ENCODE assay signal across 25 cellular contexts in genomic region chr3:16739416-16740091, GRCh38.
DNase-seq lines count a peak whose midpoint lies in the region; ATAC-seq, FAIRE-seq and TF ChIP-seq lines count a peak whose summit lies in the region.
"Had no signal": no experiment of that assay in that cellular context is flagged by ENCODE, and none has a peak within 500 bp of the region (broad histone marks: within the 10 kb centered on the region; RNA-seq: fewer than 3 reads in every experiment).

No MANE protein-coding gene starts in this region.

- CTCF ChIA-PET in A549 (lab: Yijun Ruan, JAX) = interaction anchor here (0.6 kb wide), 1 partner anchor 14 kb away, joined by 3 read pairs; no protein-coding TSS in a partner anchor
- CTCF ChIA-PET in activated naive CD4-positive, alpha-beta T cell treated with anti-CD3 and anti-CD28 coated beads, Interleukin-2, amount 10 ng/mL, durations not matched to agents 7 days and 5 days (lab: Charles Lee) = no interaction called here

- no peaks in the 10 kb centered on the region for H3K4me1 ChIP-seq in A549
- H3K4me1 ChIP-seq: BLaER1 treated with 17β-estradiol and CSF1 and Interleukin-3, amounts not matched to agents 10 nM and 100 nM; Caco-2 had no signal

- H3K9me3 ChIP-seq in A549 = no peaks in the 10 kb centered on the region
- H3K9me3 ChIP-seq: Caco-2, thoracic aorta had no signal

- no peak overlapping the region for H3K4me3 Mint-ChIP-seq in activated naive CD4-positive, alpha-beta T cell treated with anti-CD3 and anti-CD28 coated beads, Interleukin-2, amount 10 ng/mL, durations not matched to agents 7 days and 5 days
- H3K4me3 Mint-ChIP-seq: activated CD4-positive, alpha-beta memory T cell treated with anti-CD3 and anti-CD28 coated beads, Interleukin-2, amount 10 ng/mL, durations not matched to agents 7 days and 5 days; stimulated activated naive B cell treated with anti-CD40 and anti-IgM and Interleukin-4, amounts not matched to agents 10 μg/mL and 1 μg/mL and 100 μg/mL, for 72 hours had no signal

- H3K27me3 Mint-ChIP-seq in activated naive CD4-positive, alpha-beta T cell treated with anti-CD3 and anti-CD28 coated beads, Interleukin-2, amount 10 ng/mL, durations not matched to agents 7 days and 5 days = no peaks in the 10 kb centered on the region
- H3K27me3 Mint-ChIP-seq: stimulated activated naive B cell treated with anti-CD40 and anti-IgM and Interleukin-4, amounts not matched to agents 10 μg/mL and 1 μg/mL and 100 μg/mL, for 72 hours had no signal

- no peak for FAIRE-seq in A549 (lab: Jason Lieb, UNC)
- FAIRE-seq: A204.1 had no signal

- TF ChIP-seq POLR2A in A549 (IDR thresholded peaks at IDR 0.05; ENCODE audit: low read length) = no peak

- WGBS in A549 (ENCODE audit: missing lambda C conversion rate) = 62% methylated on average over 4 of the region's 4 CpGs

- H3K36me3 Mint-ChIP-seq in activated naive CD4-positive, alpha-beta T cell treated with anti-CD3 and anti-CD28 coated beads, Interleukin-2, amount 10 ng/mL, durations not matched to agents 7 days and 5 days = no peaks in the 10 kb centered on the region

- H3K27ac ChIP-seq in A549 = no peak overlapping the region
- H3K27ac ChIP-seq: BLaER1 treated with 17β-estradiol and CSF1 and Interleukin-3, amounts not matched to agents 10 nM and 100 nM; psoas muscle; thoracic aorta had no signal

- DNase-seq in A549 (ENCODE audit: low read depth in 1 of 2, low spot score in 1 of 2) (no peak), HFF-Myc (ENCODE audit: extremely low read depth, low read depth) (peak; percentile 59), astrocyte of the hippocampus (ENCODE audit: low read depth, low spot score) (peak; percentile 50), fibroblast of the aortic adventitia (ENCODE audit: low read depth) (peak; percentile 78)
- no peak for DNase-seq in stimulated activated CD4-positive, alpha-beta T cell treated with anti-CD3 and anti-CD28 coated beads, Interleukin-4, amount 100 ng/mL, for 24 hours
- no peak for DNase-seq in activated naive CD4-positive, alpha-beta T cell treated with anti-CD3 and anti-CD28 coated beads, Interleukin-2, amount 10 ng/mL, durations not matched to agents 7 days and 5 days
- DNase-seq: activated CD4-positive, alpha-beta memory T cell treated with anti-CD3 and anti-CD28 coated beads, Interleukin-2, amount 10 ng/mL, durations not matched to agents 7 days and 5 days; activated gamma-delta T cell; amygdala; Caco-2; H7; kidney glomerular epithelial cell; NCI-H1694 treated with DMSO at 0.1 percent for 48 hours; NCI-H2227 treated with DMSO at 0.1 percent for 48 hours; NCI-H82; psoas muscle; stimulated activated naive B cell treated with anti-CD40 and anti-IgM and Interleukin-4, amounts not matched to agents 10 μg/mL and 1 μg/mL and 100 μg/mL, for 72 hours; T1000 had no signal

- POLR2A ChIA-PET in A549 (lab: Yijun Ruan, JAX) = no interaction called here

- no peak overlapping the region for H3K4me2 ChIP-seq in A549
- H3K4me2 ChIP-seq: BLaER1 treated with 17β-estradiol and CSF1 and Interleukin-3, amounts not matched to agents 10 nM and 100 nM had no signal

- ATAC-seq in A549 (no peak), GM18520 (IDR thresholded peaks at IDR 0.05; ENCODE audit: unreplicated experiment) (no peak), HG02759 (IDR thresholded peaks at IDR 0.05; ENCODE audit: unreplicated experiment) (no peak)
- ATAC-seq: activated CD4-positive, CD25-positive, alpha-beta regulatory T cell treated with anti-CD3 and anti-CD28 coated beads, Interleukin-2, amount 50 U/mL, for 24 hours; psoas muscle; stimulated activated naive B cell treated with anti-CD40 and anti-IgM and Interleukin-4, amounts not matched to agents 10 μg/mL and 1 μg/mL and 100 μg/mL, for 72 hours had no signal

- no peak overlapping the region for H3K4me3 ChIP-seq in A549
- H3K4me3 ChIP-seq in HFF-Myc (replicated peaks; ENCODE audit: low read depth, low read length) = no peak overlapping the region
- H3K4me3 ChIP-seq in fibroblast of the aortic adventitia (ENCODE audit: low read depth, low read length) = no peak overlapping the region
- H3K4me3 ChIP-seq: BLaER1 treated with 17β-estradiol and CSF1 and Interleukin-3, amounts not matched to agents 10 nM and 100 nM; psoas muscle; skin epidermis; thoracic aorta had no signal

- no peak for TF ChIP-seq CTCF in A549 (IDR thresholded peaks at IDR 0.05)
- TF ChIP-seq CTCF in HFF-Myc (IDR thresholded peaks at IDR 0.05; ENCODE audit: low read depth, low read length, missing control alignments) = no peak
- no peak for TF ChIP-seq CTCF in fibroblast of the aortic adventitia (IDR thresholded peaks at IDR 0.05; ENCODE audit: insufficient read depth, low read length)

- H3K4me1 Mint-ChIP-seq in activated naive CD4-positive, alpha-beta T cell treated with anti-CD3 and anti-CD28 coated beads, Interleukin-2, amount 10 ng/mL, durations not matched to agents 7 days and 5 days = no peaks in the 10 kb centered on the region
- H3K4me1 Mint-ChIP-seq: activated CD4-positive, alpha-beta memory T cell treated with anti-CD3 and anti-CD28 coated beads, Interleukin-2, amount 10 ng/mL, durations not matched to agents 7 days and 5 days had no signal

- H3K9me3 Mint-ChIP-seq in activated naive CD4-positive, alpha-beta T cell treated with anti-CD3 and anti-CD28 coated beads, Interleukin-2, amount 10 ng/mL, durations not matched to agents 7 days and 5 days = peaks cover 8% of the 10 kb centered on the region

- TF ChIP-seq EP300 in A549 (IDR thresholded peaks at IDR 0.05) = no peak

- TF ChIP-seq RAD21 in A549 (conservative IDR thresholded peaks at IDR 0.05 in 1 of 2, IDR thresholded peaks at IDR 0.05 in 1 of 2) = no peak

- H3K27ac Mint-ChIP-seq in activated naive CD4-positive, alpha-beta T cell treated with anti-CD3 and anti-CD28 coated beads, Interleukin-2, amount 10 ng/mL, durations not matched to agents 7 days and 5 days = no peak overlapping the region
- H3K27ac Mint-ChIP-seq: activated CD4-positive, alpha-beta memory T cell treated with anti-CD3 and anti-CD28 coated beads, Interleukin-2, amount 10 ng/mL, durations not matched to agents 7 days and 5 days; stimulated activated naive B cell treated with anti-CD40 and anti-IgM and Interleukin-4, amounts not matched to agents 10 μg/mL and 1 μg/mL and 100 μg/mL, for 72 hours had no signal

TF ChIP-seq in A549, 52 proteins besides CTCF, POLR2A, EP300 and RAD21:
- TF ChIP-seq MYC (IDR thresholded peaks at IDR 0.05; ENCODE audit: borderline replicate concordance, low read length) = no peak
- peak; percentile 43 for TF ChIP-seq MAFK (IDR thresholded peaks at IDR 0.05; ENCODE audit: partially characterized antibody)

Comparison
In these comparisons a context has a peak if more than half of its experiments do, and no peak if none do; other contexts are left out.
1. DNase-seq: peak in HFF-Myc (single experiment), astrocyte of the hippocampus (single experiment) and fibroblast of the aortic adventitia (single experiment); none in A549 (0 of 2), stimulated activated CD4-positive, alpha-beta T cell treated with anti-CD3 and anti-CD28 coated beads, Interleukin-4, amount 100 ng/mL, for 24 hours (single experiment) and activated naive CD4-positive, alpha-beta T cell treated with anti-CD3 and anti-CD28 coated beads, Interleukin-2, amount 10 ng/mL, durations not matched to agents 7 days and 5 days (single experiment).